16 cellular contexts compared by ENCODE assay signal in genomic region chr14:75595211-75595610, GRCh38.
"Had no signal": no experiment of that assay in that cellular context is flagged by ENCODE, and none has a peak within 500 bp of the region (broad histone marks: within the 10 kb centered on the region; RNA-seq: fewer than 3 reads in every experiment).

No MANE protein-coding gene starts in this region.

- H3K4me3 Mint-ChIP-seq: endodermal cell; naive thymus-derived CD4-positive, alpha-beta T cell; stimulated activated naive B cell treated with anti-CD40 and anti-IgM and Interleukin-4, amounts not matched to agents 10 μg/mL and 1 μg/mL and 100 μg/mL, for 72 hours; stimulated activated naive CD8-positive, alpha-beta T cell treated with anti-CD3 and anti-CD28 coated beads, Interleukin-15, amount 100 ng/mL, for 72 hours had no signal

- DNase-seq: effector CD4-positive, alpha-beta T cell; endodermal cell; erythroblast; foreskin melanocyte; head of caudate nucleus; left colon; left ventricle myocardium superior; mesendoderm; naive thymus-derived CD4-positive, alpha-beta T cell; stimulated activated CD4-positive, alpha-beta T cell treated with anti-CD3 and anti-CD28 coated beads, Interleukin-2, amount 100 ng/mL, for 24 hours; stimulated activated CD4-positive, alpha-beta T cell treated with anti-CD3 and anti-CD28 coated beads, Interleukin-4, amount 100 ng/mL, for 4 hours; stimulated activated naive B cell treated with anti-CD40 and anti-IgM and Interleukin-4, amounts not matched to agents 10 μg/mL and 1 μg/mL and 100 μg/mL, for 72 hours; stimulated activated naive CD8-positive, alpha-beta T cell treated with anti-CD3 and anti-CD28 coated beads, Interleukin-15, amount 100 ng/mL, for 72 hours; testis; upper lobe of right lung had no signal

- H3K4me1 Mint-ChIP-seq: endodermal cell had no signal

- H3K27ac Mint-ChIP-seq: endodermal cell; naive thymus-derived CD4-positive, alpha-beta T cell; stimulated activated naive B cell treated with anti-CD40 and anti-IgM and Interleukin-4, amounts not matched to agents 10 μg/mL and 1 μg/mL and 100 μg/mL, for 72 hours; stimulated activated naive CD8-positive, alpha-beta T cell treated with anti-CD3 and anti-CD28 coated beads, Interleukin-15, amount 100 ng/mL, for 72 hours had no signal

- H3K9me3 Mint-ChIP-seq: stimulated activated naive CD8-positive, alpha-beta T cell treated with anti-CD3 and anti-CD28 coated beads, Interleukin-15, amount 100 ng/mL, for 72 hours had no signal

- H3K27me3 Mint-ChIP-seq: naive thymus-derived CD4-positive, alpha-beta T cell; stimulated activated naive CD8-positive, alpha-beta T cell treated with anti-CD3 and anti-CD28 coated beads, Interleukin-15, amount 100 ng/mL, for 72 hours had no signal

- ATAC-seq: left colon; left ventricle myocardium superior; naive thymus-derived CD4-positive, alpha-beta T cell; sciatic nerve; stimulated activated naive B cell treated with anti-CD40 and anti-IgM and Interleukin-4, amounts not matched to agents 10 μg/mL and 1 μg/mL and 100 μg/mL, for 72 hours; stimulated activated naive CD8-positive, alpha-beta T cell treated with anti-CD3 and anti-CD28 coated beads, Interleukin-15, amount 100 ng/mL, for 72 hours; upper lobe of right lung had no signal
